9 cellular contexts compared by ENCODE assay signal in genomic region chr4:121952290-121952689, GRCh38. TPM values are rescaled to one million over a fixed set of nuclear protein-coding genes. Genes with fewer than 3 reads are reported as not detected.
DNase-seq lines count a peak whose midpoint lies in the region; ATAC-seq, FAIRE-seq and TF ChIP-seq lines count a peak whose summit lies in the region.
"Had no signal": no experiment of that assay in that cellular context is flagged by ENCODE, and none has a peak within 500 bp of the region (broad histone marks: within the 10 kb centered on the region; RNA-seq: fewer than 3 reads in every experiment).

No MANE protein-coding gene starts in this region.

- no peak overlapping the region for H3K27ac Mint-ChIP-seq in CD4-positive, CD25-positive, alpha-beta regulatory T cell
- H3K27ac Mint-ChIP-seq in endodermal cell (no peak overlapping the region), osteocyte (ENCODE audit: unreplicated experiment) (no peak overlapping the region)

- H3K27me3 Mint-ChIP-seq in CD4-positive, CD25-positive, alpha-beta regulatory T cell, result peaks cover 68% of the 10 kb centered on the region
- H3K27me3 Mint-ChIP-seq in endodermal cell (ENCODE audit: insufficient read depth) (peaks cover 86% of the 10 kb centered on the region), osteocyte (ENCODE audit: unreplicated experiment) (peaks cover 62% of the 10 kb centered on the region)

- peak overlapping the region; percentile 73 to 81 (median 74) for H3K4me3 Mint-ChIP-seq in CD4-positive, CD25-positive, alpha-beta regulatory T cell
- peak overlapping the region; percentile 60 for H3K4me3 Mint-ChIP-seq in endodermal cell
- H3K4me3 Mint-ChIP-seq in osteocyte (ENCODE audit: unreplicated experiment), result peak overlapping the region; percentile 73

- no peak for TF ChIP-seq CTCF in endodermal cell (conservative IDR thresholded peaks at IDR 0.05)
- no peak for TF ChIP-seq CTCF in osteocyte (IDR thresholded peaks at IDR 0.05)

- 28 to 39% methylated on average over 6 to 7 of the region's 7 CpGs for WGBS in endodermal cell (ENCODE audit: insufficient coverage in 1 of 2, insufficient read length in 1 of 2), 2 experiments

- H3K27me3 ChIP-seq in CD4-positive, CD25-positive, alpha-beta regulatory T cell (ENCODE audit: control insufficient read depth, insufficient read depth, low read length), result peaks cover 35% of the 10 kb centered on the region
- H3K27me3 ChIP-seq in MG63 (peaks cover 5% of the 10 kb centered on the region), endodermal cell (ENCODE audit: control insufficient read depth, insufficient read depth, low read length, poor library complexity, severe bottlenecking) (peaks cover 84% of the 10 kb centered on the region)

- peaks cover 9 to 23% (median 16%) of the 10 kb centered on the region in 4 donors for H3K4me1 Mint-ChIP-seq in CD4-positive, CD25-positive, alpha-beta regulatory T cell
- H3K4me1 Mint-ChIP-seq in endodermal cell, result peaks cover 10% of the 10 kb centered on the region
- peaks cover 15% of the 10 kb centered on the region for H3K4me1 Mint-ChIP-seq in osteocyte (ENCODE audit: unreplicated experiment)

- ATAC-seq in CD4-positive, CD25-positive, alpha-beta regulatory T cell (ENCODE audit: low read depth in 2 of 2), result no peak
- no peak for ATAC-seq in GM21447 (IDR thresholded peaks at IDR 0.05; ENCODE audit: unreplicated experiment)
- no peak for ATAC-seq in HG02884 (IDR thresholded peaks at IDR 0.05; ENCODE audit: unreplicated experiment)

- H3K9me3 ChIP-seq in CD4-positive, CD25-positive, alpha-beta regulatory T cell (ENCODE audit: control insufficient read depth in 2 of 2, low read length in 2 of 2), result no peaks in the 10 kb centered on the region
- H3K9me3 ChIP-seq in MG63, result no peaks in the 10 kb centered on the region
- no peaks in the 10 kb centered on the region for H3K9me3 ChIP-seq in endodermal cell (ENCODE audit: control insufficient read depth, low read length)

- H3K4me1 ChIP-seq in CD4-positive, CD25-positive, alpha-beta regulatory T cell (ENCODE audit: control insufficient read depth, insufficient read depth, low read length, poor library complexity, severe bottlenecking), result peaks cover 21% of the 10 kb centered on the region
- H3K4me1 ChIP-seq in endodermal cell (ENCODE audit: control insufficient read depth, insufficient read depth, low read length), result no peaks in the 10 kb centered on the region

- no peak overlapping the region for H3K27ac ChIP-seq in CD4-positive, CD25-positive, alpha-beta regulatory T cell (ENCODE audit: insufficient read depth, low read length, poor library complexity, severe bottlenecking)
- no peak overlapping the region for H3K27ac ChIP-seq in endodermal cell (ENCODE audit: low read depth, low read length)

- H3K36me3 Mint-ChIP-seq in CD4-positive, CD25-positive, alpha-beta regulatory T cell, result no peaks in the 10 kb centered on the region
- H3K36me3 Mint-ChIP-seq in endodermal cell (ENCODE audit: low read depth) (no peaks in the 10 kb centered on the region), osteocyte (ENCODE audit: unreplicated experiment) (no peaks in the 10 kb centered on the region)

- FAIRE-seq in RCC 7860 (lab: Jason Lieb, UNC), result no peak

- H3K9me3 Mint-ChIP-seq in CD4-positive, CD25-positive, alpha-beta regulatory T cell, result no peaks in the 10 kb centered on the region
- H3K9me3 Mint-ChIP-seq in endodermal cell (no peaks in the 10 kb centered on the region), osteocyte (ENCODE audit: unreplicated experiment) (no peaks in the 10 kb centered on the region)

- no peak for DNase-seq in CD4-positive, CD25-positive, alpha-beta regulatory T cell
- no peak for DNase-seq in MG63
- DNase-seq in endodermal cell, result no peak
- DNase-seq in osteocyte (ENCODE audit: extremely low spot score, unreplicated experiment), result no peak
- no peak for DNase-seq in SHP77 treated with DMSO at 0.1 percent for 48 hours (lab: John Stamatoyannopoulos, UW)
- no peak for DNase-seq in RCC 7860 (ENCODE audit: low spot score)

- H3K36me3 ChIP-seq in CD4-positive, CD25-positive, alpha-beta regulatory T cell (ENCODE audit: control insufficient read depth, insufficient read depth, low read length), result no peaks in the 10 kb centered on the region
- H3K36me3 ChIP-seq in MG63 (no peaks in the 10 kb centered on the region), endodermal cell (ENCODE audit: control insufficient read depth, insufficient read depth, low read length) (no peaks in the 10 kb centered on the region)

- H3K9ac ChIP-seq in endodermal cell (ENCODE audit: extremely low read depth, low read length, poor library complexity, severe bottlenecking), result no peak overlapping the region

- peak overlapping the region; percentile 57 for H3K4me3 ChIP-seq in CD4-positive, CD25-positive, alpha-beta regulatory T cell (ENCODE audit: low read depth, low read length)
- H3K4me3 ChIP-seq in MG63 (peak overlapping the region; percentile 52), endodermal cell (ENCODE audit: low read length) (peak overlapping the region; percentile 8)

RNA-seq across cellular contexts. Expression of gene TRPC3, which starts 0.4 kb away (rescaled TPM):
- 0.52 TPM for total RNA-seq in CD4-positive, CD25-positive, alpha-beta regulatory T cell
- not detected for polyA plus RNA-seq in CD4-positive, CD25-positive, alpha-beta regulatory T cell
- not detected in 2 replicates for total RNA-seq in MG63 (2014; rRNA removed; shearing (Covaris generic); ENCODE audit: low replicate concordance)
- total RNA-seq in endodermal cell (under 1 TPM; 0.79 to 1.00 TPM), osteocyte (0.24 and 0.67 TPM in 2 replicates)
- 0.64 TPM for polyA plus RNA-seq in endodermal cell (2013, experiment 1 of 2)
- polyA plus RNA-seq in endodermal cell (2013, experiment 2 of 2), result 0.46 TPM
- total RNA-seq: renal cortical epithelial cell had no signal
